17 cellular contexts compared by ENCODE assay signal in genomic region chr2:27823564-27823963, GRCh38. TPM values are rescaled to one million over a fixed set of nuclear protein-coding genes. Genes with fewer than 3 reads are reported as not detected.
DNase-seq lines count a peak whose midpoint lies in the region; ATAC-seq and TF ChIP-seq lines count a peak whose summit lies in the region.
"Had no signal": no experiment of that assay in that cellular context is flagged by ENCODE, and none has a peak within 500 bp of the region (broad histone marks: within the 10 kb centered on the region; RNA-seq: fewer than 3 reads in every experiment).

No MANE protein-coding gene starts in this region.

- peak overlapping the region in 6 of 11 experiments; percentile 11 to 40 (median 30); a peak in 9 of 22 replicates for H3K27ac ChIP-seq in BLaER1 treated with 17β-estradiol and CSF1 and Interleukin-3, amounts not matched to agents 10 nM and 100 nM
- peak overlapping the region; percentile 0 to 40 for H3K27ac ChIP-seq in ascending aorta
- H3K27ac ChIP-seq in heart left ventricle = peak overlapping the region in 9 of 12 donors; percentile 39 to 73 (median 54)
- H3K27ac ChIP-seq in gastrocnemius medialis = peak overlapping the region; percentile 75 to 82 (median 78)

- intact Hi-C loops in ascending aorta (cut with DNase I) (loop anchor here (1.0 to 5.0 kb wide), 3 partner anchors 66 to 120 kb away; no protein-coding TSS in a partner anchor), heart left ventricle (cut with DNase I) (loop anchor here in 2 of 10 donors (5.0 to 10.0 kb wide), 2 partner anchors 51 to 71 kb away; no protein-coding TSS in a partner anchor), gastrocnemius medialis (cut with DNase I; ENCODE audit: low total_unique reads) (loop anchor here (1.0 to 2.0 kb wide), 2 partner anchors 69 to 121 kb away; no protein-coding TSS in a partner anchor)

- in situ Hi-C loops in gastrocnemius medialis (cut with MboI; ENCODE audit: low sequenced_read_pairs in 4 of 4) = no loop called here

- H3K27me3 Mint-ChIP-seq in activated T-helper 17 cell treated with anti-CD3 and anti-CD28 coated beads, Interleukin-2, amount 50 U/mL, for 72 hours = no peaks in the 10 kb centered on the region
- H3K27me3 Mint-ChIP-seq: CD4-positive, alpha-beta memory T cell had no signal

- DNase-seq in ascending aorta (ENCODE audit: low spot score in 2 of 2) = no peak
- peak in 1 of 5 donors; percentile 31 for DNase-seq in heart left ventricle
- DNase-seq in gastrocnemius medialis = peak; percentile 27 to 50
- no peak for DNase-seq in SW 1271 (lab: John Stamatoyannopoulos, UW)
- DNase-seq in DMS153 treated with DMSO at 0.1 percent for 48 hours (lab: John Stamatoyannopoulos, UW; ENCODE audit: unreplicated experiment) = no peak
- DNase-seq: CD4-positive, alpha-beta memory T cell; DND-41; GF-D8; Karpas-422; MM.1S; NCI-H1105; NCI-H1694 treated with DMSO at 0.1 percent for 48 hours; NCI-H446; NCI-H748 treated with DMSO at 0.1 percent for 48 hours had no signal

- H3K4me1 ChIP-seq in BLaER1 treated with 17β-estradiol and CSF1 and Interleukin-3, amounts not matched to agents 10 nM and 100 nM = peaks cover 14 to 49% (median 18%) of the 10 kb centered on the region in 10 experiments
- H3K4me1 ChIP-seq in ascending aorta = peaks cover 0 to 8% of the 10 kb centered on the region in 2 donors
- H3K4me1 ChIP-seq in heart left ventricle = peaks cover 0 to 19% (median 0%) of the 10 kb centered on the region in 12 donors
- peaks cover 12 to 30% of the 10 kb centered on the region in 2 donors for H3K4me1 ChIP-seq in gastrocnemius medialis

- H3K4me1 Mint-ChIP-seq in activated T-helper 17 cell treated with anti-CD3 and anti-CD28 coated beads, Interleukin-2, amount 50 U/mL, for 72 hours = no peaks in the 10 kb centered on the region
- H3K4me1 Mint-ChIP-seq: CD4-positive, alpha-beta memory T cell had no signal

- peak overlapping the region in 1 of 11 experiments; percentile 2; a peak in 1 of 22 replicates for H3K9ac ChIP-seq in BLaER1 treated with 17β-estradiol and CSF1 and Interleukin-3, amounts not matched to agents 10 nM and 100 nM

- peak overlapping the region; percentile 15 to 53 (median 38); a peak in 21 of 22 replicates for H3K4me2 ChIP-seq in BLaER1 treated with 17β-estradiol and CSF1 and Interleukin-3, amounts not matched to agents 10 nM and 100 nM

- no peak overlapping the region for H3K4me3 ChIP-seq in BLaER1 treated with 17β-estradiol and CSF1 and Interleukin-3, amounts not matched to agents 10 nM and 100 nM
- H3K4me3 ChIP-seq in ascending aorta = peak overlapping the region in 1 of 2 donors; percentile 54
- H3K4me3 ChIP-seq in heart left ventricle = peak overlapping the region in 2 of 12 donors; percentile 6 to 26
- peak overlapping the region in 3 of 4 donors; percentile 3 to 43 (median 33) for H3K4me3 ChIP-seq in gastrocnemius medialis

- H3K27ac Mint-ChIP-seq in activated T-helper 17 cell treated with anti-CD3 and anti-CD28 coated beads, Interleukin-2, amount 50 U/mL, for 72 hours = no peak overlapping the region
- H3K27ac Mint-ChIP-seq: CD4-positive, alpha-beta memory T cell had no signal

- WGBS in heart left ventricle, 4 donors = 55 to 74% (median 66%) methylated on average over 5 of the region's 5 CpGs

- peaks cover 8% of the 10 kb centered on the region for H3K9me3 Mint-ChIP-seq in activated T-helper 17 cell treated with anti-CD3 and anti-CD28 coated beads, Interleukin-2, amount 50 U/mL, for 72 hours

- H4K20me1 ChIP-seq in BLaER1 treated with 17β-estradiol and CSF1 and Interleukin-3, amounts not matched to agents 10 nM and 100 nM = no peaks in the 10 kb centered on the region

- TF ChIP-seq CTCF in ascending aorta (IDR thresholded peaks at IDR 0.05) (peak; percentile 35 to 61 (median 44)), heart left ventricle (IDR thresholded peaks at IDR 0.05) (peak in 10 of 12 donors; percentile 9 to 50 (median 30)), gastrocnemius medialis (IDR thresholded peaks at IDR 0.05 in 4 of 5, conservative IDR thresholded peaks at IDR 0.05 in 1 of 5) (peak; percentile 46 to 64 (median 55))

- TF ChIP-seq POLR2A in heart left ventricle (IDR thresholded peaks at IDR 0.05) (no peak), gastrocnemius medialis (IDR thresholded peaks at IDR 0.05) (no peak)

- no peaks in the 10 kb centered on the region for H3K36me3 Mint-ChIP-seq in activated T-helper 17 cell treated with anti-CD3 and anti-CD28 coated beads, Interleukin-2, amount 50 U/mL, for 72 hours (ENCODE audit: low read depth)

- H3K4me3 Mint-ChIP-seq in activated T-helper 17 cell treated with anti-CD3 and anti-CD28 coated beads, Interleukin-2, amount 50 U/mL, for 72 hours = no peak overlapping the region
- H3K4me3 Mint-ChIP-seq: CD4-positive, alpha-beta memory T cell had no signal

- H3K27me3 ChIP-seq in BLaER1 treated with 17β-estradiol and CSF1 and Interleukin-3, amounts not matched to agents 10 nM and 100 nM = no peaks in the 10 kb centered on the region
- H3K27me3 ChIP-seq in ascending aorta (no peaks in the 10 kb centered on the region), heart left ventricle (no peaks in the 10 kb centered on the region), gastrocnemius medialis (no peaks in the 10 kb centered on the region)

- peaks cover 0 to 8% (median 0%) of the 10 kb centered on the region in 11 experiments; a peak in 5 of 22 replicates for H3K36me3 ChIP-seq in BLaER1 treated with 17β-estradiol and CSF1 and Interleukin-3, amounts not matched to agents 10 nM and 100 nM
- H3K36me3 ChIP-seq in ascending aorta = no peaks in the 10 kb centered on the region
- H3K36me3 ChIP-seq in heart left ventricle = no peaks in the 10 kb centered on the region
- no peaks in the 10 kb centered on the region for H3K36me3 ChIP-seq in gastrocnemius medialis

- H3K9me3 ChIP-seq in BLaER1 treated with 17β-estradiol and CSF1 and Interleukin-3, amounts not matched to agents 10 nM and 100 nM (replicated peaks in 1 of 11) = peaks cover 10 to 34% (median 17%) of the 10 kb centered on the region in 11 experiments
- H3K9me3 ChIP-seq in ascending aorta (no peaks in the 10 kb centered on the region), heart left ventricle (peaks cover 0 to 11% (median 3%) of the 10 kb centered on the region in 12 donors), gastrocnemius medialis (no peaks in the 10 kb centered on the region)

- ATAC-seq in heart left ventricle (peak; percentile 68 to 85 (median 79)), gastrocnemius medialis (peak; percentile 71 to 74), HG03025 (IDR thresholded peaks at IDR 0.05; ENCODE audit: low FRiP score, unreplicated experiment) (no peak)
- ATAC-seq in activated T-helper 17 cell treated with anti-CD3 and anti-CD28 coated beads, Interleukin-2, amount 50 U/mL, for 72 hours (replicated peaks) = no peak

RNA-seq across cellular contexts. Expression of gene MRPL33, which starts 52.0 kb away (rescaled TPM):
- 3.4 TPM for total RNA-seq in ascending aorta
- total RNA-seq in heart left ventricle = 100 to 1,000 TPM; 163 to 503 (median 305) TPM
- polyA plus RNA-seq in heart left ventricle = 100 to 1,000 TPM; 177 to 901 TPM
- 100 to 1,000 TPM; 231 to 500 (median 388) TPM for total RNA-seq in gastrocnemius medialis
- 10 to 100 TPM; 53.1 to 76.3 TPM for total RNA-seq in activated T-helper 17 cell treated with anti-CD3 and anti-CD28 coated beads, Interleukin-2, amount 50 U/mL, for 72 hours

Comparison
In these comparisons a context has a peak if more than half of its experiments do, and no peak if none do; other contexts are left out.
1. H3K27ac ChIP-seq: peak in every context shown above with its lines; median percentile 78 in gastrocnemius medialis; 54 in heart left ventricle; 30 in BLaER1 treated with 17β-estradiol and CSF1 and Interleukin-3, amounts not matched to agents 10 nM and 100 nM; 20 in ascending aorta.
2. H3K4me3 ChIP-seq: peak in gastrocnemius medialis (3 of 4); none in BLaER1 treated with 17β-estradiol and CSF1 and Interleukin-3, amounts not matched to agents 10 nM and 100 nM (0 of 10).
3. DNase-seq: peak in gastrocnemius medialis (2 of 2); none in ascending aorta (0 of 2), SW 1271 (0 of 2) and DMS153 treated with DMSO at 0.1 percent for 48 hours (single experiment).
4. ATAC-seq: peak in heart left ventricle (4 of 4) and gastrocnemius medialis (2 of 2); none in HG03025 (single experiment) and activated T-helper 17 cell treated with anti-CD3 and anti-CD28 coated beads, Interleukin-2, amount 50 U/mL, for 72 hours (single experiment).
5. RNA of gene MRPL33, which starts 52.0 kb away (total RNA-seq): 231 to 500 TPM in gastrocnemius medialis, 163 to 503 TPM in heart left ventricle and 53.1 to 76.3 TPM in activated T-helper 17 cell treated with anti-CD3 and anti-CD28 coated beads, Interleukin-2, amount 50 U/mL, for 72 hours; 3.4 TPM in ascending aorta (single experiment); every median in the first group is over 10 times any median in the second.
6. Peak in every context shown above with its lines, with median percentiles within 50 percentile points of each other: CTCF ChIP-seq.